ENCODE assay signal across 1 cellular context in genomic region chr1:38873027-38873969, GRCh38.
TF ChIP-seq lines count a peak whose summit lies in the region.

Gene MYCBP, minus strand, starts transcription at chr1:38873348. Its CDS starts 43 bp downstream, at chr1:38873305.

TF ChIP-seq in H1, 55 proteins besides CTCF, POLR2A, EP300 and RAD21 (continued from another document):
- TF ChIP-seq HDAC2 (IDR thresholded peaks at IDR 0.05; ENCODE audit: borderline replicate concordance in 1 of 2, low read depth in 2 of 2, low read length in 2 of 2): 0 out of 4 replicates have a peak, but pooled peaks of 1 of the 2 experiments have one; percentile 44
- no peak for TF ChIP-seq SRF (IDR thresholded peaks at IDR 0.05; ENCODE audit: low read depth, low read length)
- TF ChIP-seq NANOG (IDR thresholded peaks at IDR 0.05; ENCODE audit: insufficient read depth, low read depth, low read length, poor library complexity, severe bottlenecking): no peak
- TF ChIP-seq ATF2 (IDR thresholded peaks at IDR 0.05; ENCODE audit: low read length): no peak
- no peak for TF ChIP-seq SUZ12 (IDR thresholded peaks at IDR 0.05; ENCODE audit: low read length)
- peak; percentile 27 for TF ChIP-seq SAP30 (IDR thresholded peaks at IDR 0.05; ENCODE audit: insufficient read depth, insufficient replicate concordance, low read length)
- no peak for TF ChIP-seq RNF2 (IDR thresholded peaks at IDR 0.05; ENCODE audit: borderline replicate concordance, low read depth, low read length, missing control alignments, poor library complexity, severe bottlenecking)
- TF ChIP-seq TCF12 (IDR thresholded peaks at IDR 0.05; ENCODE audit: low read depth, low read length): no peak
- peak; percentile 48 for TF ChIP-seq ASH2L (IDR thresholded peaks at IDR 0.05; ENCODE audit: low read length)
- TF ChIP-seq ATF3 (IDR thresholded peaks at IDR 0.05; ENCODE audit: insufficient read depth, low read depth, low read length): no peak
- no peak for TF ChIP-seq TEAD4 (IDR thresholded peaks at IDR 0.05; ENCODE audit: low read depth, low read length)
- peak; percentile 73; the same call in 1 of the 2 replicates for TF ChIP-seq GABPA (IDR thresholded peaks at IDR 0.05; ENCODE audit: borderline replicate concordance, insufficient read depth, low read length)
- no peak for TF ChIP-seq CHD2 (IDR thresholded peaks at IDR 0.05; ENCODE audit: low read length)
- TF ChIP-seq SP2 (IDR thresholded peaks at IDR 0.05; ENCODE audit: low read length): no peak
- TF ChIP-seq NRF1 (IDR thresholded peaks at IDR 0.05; ENCODE audit: low read depth, low read length): peak; percentile 85
- no peak for TF ChIP-seq KDM1A (IDR thresholded peaks at IDR 0.05; ENCODE audit: borderline replicate concordance, low read length)
- no peak for TF ChIP-seq RFX5 (IDR thresholded peaks at IDR 0.05; ENCODE audit: borderline replicate concordance, low read depth, low read length)
- TF ChIP-seq USF2 (IDR thresholded peaks at IDR 0.05; ENCODE audit: low read length): no peak
- TF ChIP-seq RBBP5 (IDR thresholded peaks at IDR 0.05; ENCODE audit: borderline replicate concordance, low read depth, low read length): 0 out of 2 replicates have a peak, but pooled peaks have one; percentile 43
- peak; percentile 45; the same call in 1 of the 2 replicates for TF ChIP-seq TAF1 (IDR thresholded peaks at IDR 0.05; ENCODE audit: low read depth, low read length)
